Comparison of ENCODE assay signal across 22 cellular contexts in genomic region chr2:77007668-77008067, GRCh38.
DNase-seq lines count a peak whose midpoint lies in the region; ATAC-seq, FAIRE-seq and TF ChIP-seq lines count a peak whose summit lies in the region.
"Had no signal": no experiment of that assay in that cellular context is flagged by ENCODE, and none has a peak within 500 bp of the region (broad histone marks: within the 10 kb centered on the region; RNA-seq: fewer than 3 reads in every experiment).

No MANE protein-coding gene starts in this region.

- H2BK5ac ChIP-seq in H9 (ENCODE audit: insufficient read length, low read length): no peak overlapping the region

- FAIRE-seq in endothelial cell of umbilical vein (lab: Jason Lieb, UNC): peak; percentile 66
- FAIRE-seq: GM12892 had no signal

- H3K4me2 ChIP-seq in endothelial cell of umbilical vein (ENCODE audit: insufficient read depth, low read length): peak overlapping the region; percentile 36
- H3K4me2 ChIP-seq in H9 (ENCODE audit: insufficient read depth, insufficient read length, low read length): no peak overlapping the region
- H3K4me2 ChIP-seq: PC-9 had no signal

- H3K9me3 ChIP-seq in endothelial cell of umbilical vein (replicated peaks; ENCODE audit: control insufficient read depth, insufficient read depth, low read length) (no peaks in the 10 kb centered on the region), H9 (ENCODE audit: control insufficient read depth, low read depth, low read length) (no peaks in the 10 kb centered on the region)

- no peak overlapping the region for H2BK120ac ChIP-seq in H9 (ENCODE audit: low read depth, low read length, poor library complexity, severe bottlenecking)

- H3K27ac ChIP-seq in endothelial cell of umbilical vein (ENCODE audit: insufficient read depth, low read depth, low read length): no peak overlapping the region
- H3K27ac ChIP-seq in H9 (ENCODE audit: insufficient read length, low read depth, low read length): no peak overlapping the region
- H3K27ac ChIP-seq: GM23248, PC-9, SK-N-MC had no signal

- H3K79me1 ChIP-seq in H9 (ENCODE audit: insufficient read depth, low read depth, low read length, poor library complexity, severe bottlenecking): no peaks in the 10 kb centered on the region

- BruUV-seq in endothelial cell of umbilical vein (replicated peaks; lab: Mats Ljungman, UMichigan): no TSS peak

- H4K20me1 ChIP-seq in endothelial cell of umbilical vein (replicated peaks; ENCODE audit: control insufficient read depth, extremely low read depth, insufficient read depth, low read length): no peaks in the 10 kb centered on the region
- H4K20me1 ChIP-seq in H9 (ENCODE audit: control insufficient read depth, insufficient read depth, insufficient read length): no peaks in the 10 kb centered on the region

- H3K18ac ChIP-seq in H9 (ENCODE audit: insufficient read length, low read depth, low read length): no peak overlapping the region

- H3K4me1 ChIP-seq in endothelial cell of umbilical vein (ENCODE audit: control insufficient read depth, extremely low read depth, insufficient read depth, low read length): peaks cover 20% of the 10 kb centered on the region
- peaks cover 6% of the 10 kb centered on the region; the same call in 1 of the 2 replicates for H3K4me1 ChIP-seq in H9 (ENCODE audit: insufficient read depth, low read length)

- intact Hi-C loops in endothelial cell of umbilical vein (cut with micrococcal nuclease): loop anchor here (1.0 kb wide), 1 partner anchor 22 kb away; no protein-coding TSS in a partner anchor
- intact Hi-C loops in left colon (cut with DNase I, micrococcal nuclease): no loop called here

- H3K9ac ChIP-seq in endothelial cell of umbilical vein (replicated peaks; ENCODE audit: extremely low read depth, insufficient read depth, low read length) (no peak overlapping the region), H9 (ENCODE audit: extremely low read depth, insufficient read length, low read length) (no peak overlapping the region)
- H3K9ac ChIP-seq: GM23248 had no signal

- CTCF ChIA-PET in endothelial cell of umbilical vein (lab: Charles Lee) (interaction anchor here (2.9 kb wide), 1 partner anchor 54 kb away, joined by 9 read pairs; no protein-coding TSS in a partner anchor), HEK293T (lab: Yijun Ruan, JAX) (no interaction called here)

- H3K4ac ChIP-seq in H9 (ENCODE audit: low read depth, low read length): no peak overlapping the region

- H2AK5ac ChIP-seq in H9 (ENCODE audit: insufficient read length, low read length): no peak overlapping the region

- TF ChIP-seq CTCF in endothelial cell of umbilical vein (IDR thresholded peaks at IDR 0.05; ENCODE audit: extremely low read depth in 1 of 2, insufficient read depth in 1 of 2, low read depth in 1 of 2, low read length in 2 of 2) (no peak), H9 (conservative IDR thresholded peaks at IDR 0.05) (no peak)

- H3K27me3 ChIP-seq in endothelial cell of umbilical vein (ENCODE audit: control insufficient read depth in 2 of 2, insufficient read depth in 2 of 2, low read length in 2 of 2) (no peaks in the 10 kb centered on the region), H9 (ENCODE audit: insufficient read depth, low read length) (no peaks in the 10 kb centered on the region)

- H4K5ac ChIP-seq in H9 (ENCODE audit: insufficient read length, low read depth, low read length): no peak overlapping the region

- WGBS in H9 (ENCODE audit: extremely low coverage, insufficient read length, low lambda C conversion rate): no CpG with 5 or more reads among the region's 2 CpGs

- H3K23ac ChIP-seq in H9 (ENCODE audit: insufficient read length, low read depth, low read length): no peak overlapping the region

- POLR2A ChIA-PET in endothelial cell of umbilical vein (lab: Charles Lee): no interaction called here
- POLR2A ChIA-PET in HEK293T (lab: Yijun Ruan, JAX): no interaction called here

- H3K4me3 ChIP-seq in endothelial cell of umbilical vein (replicated peaks in 1 of 3; ENCODE audit: insufficient read depth in 1 of 3, low read depth in 1 of 3, low read length in 3 of 3): no peak overlapping the region
- H3K4me3 ChIP-seq: GM23248, PC-9, SK-N-MC had no signal

- peaks cover 4 to 9% of the 10 kb centered on the region in 2 experiments; a peak in 4 of 5 replicates for H3K9me3 Mint-ChIP-seq in H9

- no peak for TF ChIP-seq POLR2A in endothelial cell of umbilical vein (IDR thresholded peaks at IDR 0.05; ENCODE audit: low read depth, low read length)

- no peak for ATAC-seq in left colon

- H3K9me1 ChIP-seq in endothelial cell of umbilical vein (replicated peaks; ENCODE audit: control insufficient read depth, extremely low read depth, insufficient read depth, low read length): no peaks in the 10 kb centered on the region

- DNase-seq in NCI-H1092 (lab: John Stamatoyannopoulos, UW) (peak; percentile 14), NCI-H2081 treated with DMSO at 0.1 percent for 48 hours (lab: John Stamatoyannopoulos, UW) (peak; percentile 65), NCI-H748 treated with DMSO at 0.1 percent for 48 hours (lab: John Stamatoyannopoulos, UW) (peak; percentile 79), endothelial cell of umbilical vein (ENCODE audit: low read depth, low spot score) (peak; percentile 44), HEK293T (ENCODE audit: extremely low spot score) (no peak), left colon (no peak), H9 (no peak), anterior cingulate cortex (lab: John Stamatoyannopoulos, UW) (no peak)
- DNase-seq: Calu3; CD4-positive, CD25-positive, alpha-beta regulatory T cell; DND-41; GDM1; GM23248; HFFc6; KBM-7; NCI-H1436 treated with DMSO at 0.1 percent for 48 hours; NCI-H2171; NCI-H524; PC-9; T-helper 1 cell had no signal

- no peaks in the 10 kb centered on the region for H3K36me3 ChIP-seq in endothelial cell of umbilical vein (ENCODE audit: control insufficient read depth in 2 of 2, extremely low read depth in 1 of 2, insufficient read depth in 2 of 2, low read length in 2 of 2)

- H2AFZ ChIP-seq in endothelial cell of umbilical vein (ENCODE audit: low read depth, low read length) (no peak overlapping the region), H9 (ENCODE audit: low read length) (no peak overlapping the region)
- H2AFZ ChIP-seq: GM23248, PC-9 had no signal

- H3K23me2 ChIP-seq in H9 (ENCODE audit: insufficient read length, low read depth, low read length, poor library complexity, severe bottlenecking): no peaks in the 10 kb centered on the region

- H3K4me3 Mint-ChIP-seq in H9: no peak overlapping the region
- H3K4me3 Mint-ChIP-seq: CD4-positive, CD25-positive, alpha-beta regulatory T cell; HFFc6 had no signal

- H3K4me1 Mint-ChIP-seq in H9: peaks cover 35 to 40% of the 10 kb centered on the region in 2 experiments
- H3K4me1 Mint-ChIP-seq: CD4-positive, CD25-positive, alpha-beta regulatory T cell had no signal

- no peak overlapping the region for H3T11ph ChIP-seq in H9 (ENCODE audit: low read length)

- H2BK20ac ChIP-seq in H9 (ENCODE audit: low read depth, low read length, poor library complexity, severe bottlenecking): no peak overlapping the region

- H3K27me3 Mint-ChIP-seq in H9 (ENCODE audit: low read depth): no peaks in the 10 kb centered on the region
- H3K27me3 Mint-ChIP-seq: CD4-positive, CD25-positive, alpha-beta regulatory T cell had no signal

- no peak overlapping the region for H2BK15ac ChIP-seq in H9 (ENCODE audit: low read depth, low read length)

- H3K56ac ChIP-seq in H9 (ENCODE audit: insufficient read length, low read depth, low read length): no peak overlapping the region

- no peak overlapping the region for H3K27ac Mint-ChIP-seq in H9
- H3K27ac Mint-ChIP-seq: CD4-positive, CD25-positive, alpha-beta regulatory T cell; HFFc6 had no signal

- no peak overlapping the region for H3K14ac ChIP-seq in H9 (ENCODE audit: insufficient read depth, low read length)

- dilution Hi-C loops in endothelial cell of umbilical vein (cut with MboI; ENCODE audit: extremely low pct_ligation_motif_present, low sequenced_read_pairs): no loop called here

- H3K36me3 Mint-ChIP-seq in H9 (ENCODE audit: insufficient read depth in 1 of 3, low read depth in 3 of 3): peaks cover 0 to 16% (median 10%) of the 10 kb centered on the region in 3 experiments; a peak in 5 of 7 replicates
- H3K36me3 Mint-ChIP-seq: CD4-positive, CD25-positive, alpha-beta regulatory T cell had no signal

- H4K91ac ChIP-seq in H9 (ENCODE audit: insufficient read length, low read depth, low read length): no peak overlapping the region

- no peak overlapping the region for H2BK12ac ChIP-seq in H9 (ENCODE audit: insufficient read length, low read depth, low read length)

- no peak overlapping the region for H4K8ac ChIP-seq in H9 (replicated peaks; ENCODE audit: insufficient read length, low read depth, low read length)

- H3K79me2 ChIP-seq in endothelial cell of umbilical vein (ENCODE audit: control insufficient read depth, insufficient read depth, low read length): no peaks in the 10 kb centered on the region
- no peaks in the 10 kb centered on the region for H3K79me2 ChIP-seq in H9 (ENCODE audit: insufficient read depth, low read length)

TF ChIP-seq in endothelial cell of umbilical vein, 7 proteins besides CTCF, POLR2A, EP300 and RAD21:
- peak; percentile 46 for TF ChIP-seq GATA2 (IDR thresholded peaks at IDR 0.05; ENCODE audit: insufficient read depth, insufficient read length, low read depth, low read length)
- no peak for TF ChIP-seq EZH2 (IDR thresholded peaks at IDR 0.05; ENCODE audit: borderline replicate concordance, low read depth, low read length, severe bottlenecking)
- peak; percentile 39 for TF ChIP-seq FOS (IDR thresholded peaks at IDR 0.05; ENCODE audit: borderline replicate concordance, insufficient read depth, low read length)

TF ChIP-seq in HEK293T, 16 proteins besides CTCF, POLR2A, EP300 and RAD21:
- TF ChIP-seq ELF4 (IDR thresholded peaks at IDR 0.05): no peak
- TF ChIP-seq SUZ12 (IDR thresholded peaks at IDR 0.05): no peak
- TF ChIP-seq HDGF (IDR thresholded peaks at IDR 0.05; ENCODE audit: borderline replicate concordance): no peak
- no peak for TF ChIP-seq FOXK2 (IDR thresholded peaks at IDR 0.05)
- no peak for TF ChIP-seq NFRKB (IDR thresholded peaks at IDR 0.05)
- no peak for TF ChIP-seq LEF1 (IDR thresholded peaks at IDR 0.05; ENCODE audit: borderline replicate concordance)

Comparison
In these comparisons a context has a peak if more than half of its experiments do, and no peak if none do; other contexts are left out.
1. DNase-seq: peak in NCI-H1092 (single experiment), NCI-H2081 treated with DMSO at 0.1 percent for 48 hours (single experiment), NCI-H748 treated with DMSO at 0.1 percent for 48 hours (single experiment) and endothelial cell of umbilical vein (single experiment); none in HEK293T (single experiment), left colon (0 of 2), H9 (single experiment) and anterior cingulate cortex (0 of 58).